8 cellular contexts compared by ENCODE assay signal in the genomic region with DNA sequence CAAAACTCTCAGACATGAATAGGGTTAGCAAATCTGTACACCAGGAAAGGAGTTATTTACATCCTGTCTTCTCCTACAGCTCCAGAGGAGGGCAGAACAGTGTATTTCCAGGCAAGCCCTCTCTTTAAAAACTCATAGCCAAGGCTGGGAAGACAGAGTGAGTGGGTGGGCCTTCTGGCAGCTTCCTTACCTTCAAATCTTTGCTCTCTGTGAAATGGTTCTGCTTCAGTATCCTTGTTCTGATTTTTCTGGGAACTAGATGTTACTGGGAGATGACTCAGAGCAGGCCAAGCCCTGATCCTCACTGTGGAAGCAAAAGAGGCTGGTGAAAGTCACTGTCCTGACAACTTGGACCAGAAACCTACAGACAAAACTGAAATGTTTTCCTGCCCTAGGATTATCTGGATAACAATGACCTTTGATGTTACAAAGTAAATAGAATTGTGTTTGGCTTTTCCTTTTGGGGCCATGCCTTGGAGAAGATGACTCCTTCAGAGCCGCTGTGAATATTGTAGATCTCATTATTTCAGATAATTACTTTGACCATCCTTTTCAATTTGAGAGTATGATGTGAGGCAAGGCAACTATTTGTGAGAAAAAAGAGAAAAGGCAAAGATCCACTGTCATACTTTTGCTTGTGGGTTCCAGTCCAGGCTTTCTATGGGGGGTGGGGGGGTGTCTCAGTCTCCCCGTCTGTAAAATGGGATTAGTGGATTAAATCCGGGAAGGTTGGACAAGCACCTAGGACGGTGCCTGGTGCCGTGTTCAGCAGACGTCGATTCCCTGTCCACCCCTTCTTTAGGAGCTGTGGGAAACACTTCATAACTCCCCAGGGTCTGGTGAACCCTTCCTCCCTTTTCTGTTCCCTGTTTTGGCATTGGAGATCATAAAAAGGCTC. TPM values are rescaled to one million over a fixed set of nuclear protein-coding genes. Genes with fewer than 3 reads are reported as not detected.
DNase-seq lines count a peak whose midpoint lies in the region; ATAC-seq and TF ChIP-seq lines count a peak whose summit lies in the region.

No MANE protein-coding gene starts in this region.

- H3K4me1 Mint-ChIP-seq in endodermal cell = peaks cover 35% of the 10 kb centered on the region

- H3K4me1 ChIP-seq in PC-3 (ENCODE audit: insufficient read depth, low read length) (no peaks in the 10 kb centered on the region), endodermal cell (ENCODE audit: control insufficient read depth, insufficient read depth, low read length) (peaks cover 18% of the 10 kb centered on the region), mononuclear cell (ENCODE audit: insufficient read depth, low read length) (peaks cover 48% of the 10 kb centered on the region)

- H3K27me3 ChIP-seq in PC-3 (ENCODE audit: low read length) (no peaks in the 10 kb centered on the region), endodermal cell (ENCODE audit: control insufficient read depth, insufficient read depth, low read length, poor library complexity, severe bottlenecking) (no peaks in the 10 kb centered on the region), mononuclear cell (ENCODE audit: insufficient read depth, low read length) (no peaks in the 10 kb centered on the region)

- POLR2A ChIA-PET in PC-3 (lab: Charles Lee; ENCODE audit: unreplicated experiment) = no interaction called here

- no peaks in the 10 kb centered on the region for H3K9me3 ChIP-seq in PC-3 (ENCODE audit: low read length)
- H3K9me3 ChIP-seq in endodermal cell (ENCODE audit: control insufficient read depth, low read length) = no peaks in the 10 kb centered on the region
- no peaks in the 10 kb centered on the region for H3K9me3 ChIP-seq in mononuclear cell (ENCODE audit: low read depth, low read length)

- no peaks in the 10 kb centered on the region for H3K27me3 Mint-ChIP-seq in endodermal cell (ENCODE audit: insufficient read depth)

- no peaks in the 10 kb centered on the region for H3K79me2 ChIP-seq in PC-3 (ENCODE audit: low read length)

- ATAC-seq in PC-3 (peak; percentile 71), GM21737 (IDR thresholded peaks at IDR 0.05; ENCODE audit: unreplicated experiment) (no peak)

- 78 to 97% methylated on average over 6 to 7 of the region's 7 CpGs for WGBS in endodermal cell (ENCODE audit: insufficient coverage in 1 of 2, insufficient read length in 1 of 2), 2 experiments

- H3K36me3 ChIP-seq in PC-3 (ENCODE audit: low read depth, low read length) (no peaks in the 10 kb centered on the region), endodermal cell (ENCODE audit: control insufficient read depth, insufficient read depth, low read length) (no peaks in the 10 kb centered on the region)

- CTCF ChIA-PET in PC-3 (lab: Charles Lee) = interaction anchor here (0.8 kb wide), 1 partner anchor 533 kb away, joined by 3 read pairs; no protein-coding TSS in a partner anchor

- H3F3A ChIP-seq in PC-3 (ENCODE audit: low read length, unreplicated experiment) = no peaks in the 10 kb centered on the region

- BruUV-seq in PC-3 (replicated peaks; lab: Mats Ljungman, UMichigan) = no TSS peak

- H3K9ac ChIP-seq in PC-3 (ENCODE audit: low read length) (no peak overlapping the region), endodermal cell (ENCODE audit: extremely low read depth, low read length, poor library complexity, severe bottlenecking) (no peak overlapping the region)

- no peak overlapping the region for H3K4me2 ChIP-seq in PC-3 (ENCODE audit: low read length)

- H3K4me3 ChIP-seq in PC-3 (ENCODE audit: low read length) (no peak overlapping the region), endodermal cell (ENCODE audit: low read length) (peak overlapping the region; percentile 75), mononuclear cell (ENCODE audit: low read length) (peak overlapping the region; percentile 53)

- H3K36me3 Mint-ChIP-seq in endodermal cell (ENCODE audit: low read depth) = no peaks in the 10 kb centered on the region

- DNase-seq in SKM-1 treated with dmso at 0.1 percent for 144 hours (lab: John Stamatoyannopoulos, UW; ENCODE audit: unreplicated experiment) (peak; percentile 32), SKM-1 (lab: John Stamatoyannopoulos, UW; ENCODE audit: unreplicated experiment) (no peak), PC-3 (peak; percentile 31), endodermal cell (peak; percentile 67), NCI-H446 (lab: John Stamatoyannopoulos, UW) (no peak), amniotic stem cell (lab: John Stamatoyannopoulos, UW) (no peak)

- H2AFZ ChIP-seq in PC-3 (ENCODE audit: low read length) = no peak overlapping the region

- no peaks in the 10 kb centered on the region for H4K20me1 ChIP-seq in PC-3 (ENCODE audit: low read length)

- peak overlapping the region; percentile 63 for H3K4me3 Mint-ChIP-seq in endodermal cell

- H3K9me3 Mint-ChIP-seq in endodermal cell = no peaks in the 10 kb centered on the region

- H3K27ac ChIP-seq in PC-3 (ENCODE audit: low read length) = no peak overlapping the region
- H3K27ac ChIP-seq in endodermal cell (ENCODE audit: low read depth, low read length) = no peak overlapping the region

- peak; percentile 46 for TF ChIP-seq CTCF in PC-3 (conservative IDR thresholded peaks at IDR 0.05; ENCODE audit: low read depth, low read length)
- TF ChIP-seq CTCF in endodermal cell (conservative IDR thresholded peaks at IDR 0.05) = peak; percentile 73

- H3K27ac Mint-ChIP-seq in endodermal cell = peak overlapping the region; percentile 92

- no peaks in the 10 kb centered on the region for H3K9me2 ChIP-seq in PC-3 (replicated peaks; ENCODE audit: low read length)

- intact Hi-C loops in PC-3 (cut with micrococcal nuclease) = loop anchor here (5.0 kb wide), 1 partner anchor 34 kb away; no protein-coding TSS in a partner anchor

RNA-seq across cellular contexts. Expression of a gene that starts 0.6 kb away (rescaled TPM):
- total RNA-seq in PC-3 (2014; rRNA removed) (not detected in 2 replicates), endodermal cell (10 to 100 TPM; 15.9 to 17.7 TPM), mononuclear cell (49.5 TPM)
- 12.5 TPM for polyA plus RNA-seq in endodermal cell (2013, experiment 1 of 2)
- polyA plus RNA-seq in endodermal cell (2013, experiment 2 of 2) = 11.6 TPM

RNA-seq across cellular contexts. Expression of a gene that starts 19.2 kb away (rescaled TPM):
- total RNA-seq in PC-3 (2014; rRNA removed) = 26.4 and 27.2 TPM in 2 replicates
- 10 to 100 TPM; 94.4 to 95.0 TPM for total RNA-seq in endodermal cell
- 47.6 TPM for polyA plus RNA-seq in endodermal cell (2013, experiment 1 of 2)
- polyA plus RNA-seq in endodermal cell (2013, experiment 2 of 2) = 53.5 TPM
- 67.9 TPM for total RNA-seq in mononuclear cell

Comparison
In these comparisons a context has a peak if more than half of its experiments do, and no peak if none do; other contexts are left out.
1. DNase-seq: peak in SKM-1 treated with dmso at 0.1 percent for 144 hours (single experiment), PC-3 (single experiment) and endodermal cell (single experiment); none in SKM-1 (single experiment), NCI-H446 (0 of 2) and amniotic stem cell (single experiment).
2. RNA of a gene that starts 0.6 kb away (total RNA-seq): 49.5 TPM in mononuclear cell (single experiment) and 15.9 to 17.7 TPM in endodermal cell; not detected in PC-3; every median in the first group is over 10 times any median in the second.